2 cellular contexts compared by ENCODE assay signal in the genomic region with DNA sequence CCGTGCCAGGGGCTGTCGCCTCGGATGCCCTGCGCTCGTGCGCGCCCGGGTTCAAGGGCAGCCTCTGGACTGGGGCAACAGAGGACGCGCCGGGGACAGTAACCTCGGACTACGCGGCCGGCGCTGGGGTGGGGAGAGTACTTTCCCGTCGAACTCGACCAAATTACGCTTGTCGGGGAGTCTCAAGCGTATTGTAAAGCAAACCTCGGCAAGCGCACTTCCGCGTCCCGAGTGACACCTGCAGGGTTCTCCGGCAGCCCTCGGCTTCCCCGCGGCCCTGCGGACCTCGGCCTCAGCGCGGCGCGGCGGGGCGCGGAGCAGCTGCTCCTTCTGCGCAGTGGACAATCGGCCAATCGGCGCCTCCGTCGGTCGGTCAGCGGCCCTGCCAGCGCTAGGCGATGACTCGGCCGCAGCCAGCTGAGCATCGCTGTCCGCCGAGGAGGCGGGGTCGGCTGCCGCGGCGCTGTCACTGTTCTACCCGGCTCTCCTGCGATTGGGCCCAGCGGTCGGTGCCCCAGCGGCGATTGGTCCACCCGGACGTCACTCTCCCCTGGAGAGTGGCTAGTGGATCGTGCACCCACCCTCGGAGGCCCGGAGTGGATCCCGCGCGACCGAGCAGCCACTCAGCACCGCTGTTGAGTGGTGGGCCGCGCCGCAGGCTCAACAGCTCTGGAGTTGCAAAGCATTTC.
TF ChIP-seq lines count a peak whose summit lies in the region.

A gene with protein sequence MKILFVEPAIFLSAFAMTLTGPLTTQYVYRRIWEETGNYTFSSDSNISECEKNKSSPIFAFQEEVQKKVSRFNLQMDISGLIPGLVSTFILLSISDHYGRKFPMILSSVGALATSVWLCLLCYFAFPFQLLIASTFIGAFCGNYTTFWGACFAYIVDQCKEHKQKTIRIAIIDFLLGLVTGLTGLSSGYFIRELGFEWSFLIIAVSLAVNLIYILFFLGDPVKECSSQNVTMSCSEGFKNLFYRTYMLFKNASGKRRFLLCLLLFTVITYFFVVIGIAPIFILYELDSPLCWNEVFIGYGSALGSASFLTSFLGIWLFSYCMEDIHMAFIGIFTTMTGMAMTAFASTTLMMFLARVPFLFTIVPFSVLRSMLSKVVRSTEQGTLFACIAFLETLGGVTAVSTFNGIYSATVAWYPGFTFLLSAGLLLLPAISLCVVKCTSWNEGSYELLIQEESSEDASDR (minus strand): TSS at position 433 of the 689 bp plus-strand sequence. CDS start 972 bp downstream, outside the sequence.

TF ChIP-seq in liver, 16 proteins besides CTCF, POLR2A, EP300 and RAD21 (continued from another document):
- peak in 1 of 2 donors; percentile 8 for TF ChIP-seq EGR1 (IDR thresholded peaks at IDR 0.05; ENCODE audit: low read depth in 2 of 2)
- TF ChIP-seq, protein P1, sequence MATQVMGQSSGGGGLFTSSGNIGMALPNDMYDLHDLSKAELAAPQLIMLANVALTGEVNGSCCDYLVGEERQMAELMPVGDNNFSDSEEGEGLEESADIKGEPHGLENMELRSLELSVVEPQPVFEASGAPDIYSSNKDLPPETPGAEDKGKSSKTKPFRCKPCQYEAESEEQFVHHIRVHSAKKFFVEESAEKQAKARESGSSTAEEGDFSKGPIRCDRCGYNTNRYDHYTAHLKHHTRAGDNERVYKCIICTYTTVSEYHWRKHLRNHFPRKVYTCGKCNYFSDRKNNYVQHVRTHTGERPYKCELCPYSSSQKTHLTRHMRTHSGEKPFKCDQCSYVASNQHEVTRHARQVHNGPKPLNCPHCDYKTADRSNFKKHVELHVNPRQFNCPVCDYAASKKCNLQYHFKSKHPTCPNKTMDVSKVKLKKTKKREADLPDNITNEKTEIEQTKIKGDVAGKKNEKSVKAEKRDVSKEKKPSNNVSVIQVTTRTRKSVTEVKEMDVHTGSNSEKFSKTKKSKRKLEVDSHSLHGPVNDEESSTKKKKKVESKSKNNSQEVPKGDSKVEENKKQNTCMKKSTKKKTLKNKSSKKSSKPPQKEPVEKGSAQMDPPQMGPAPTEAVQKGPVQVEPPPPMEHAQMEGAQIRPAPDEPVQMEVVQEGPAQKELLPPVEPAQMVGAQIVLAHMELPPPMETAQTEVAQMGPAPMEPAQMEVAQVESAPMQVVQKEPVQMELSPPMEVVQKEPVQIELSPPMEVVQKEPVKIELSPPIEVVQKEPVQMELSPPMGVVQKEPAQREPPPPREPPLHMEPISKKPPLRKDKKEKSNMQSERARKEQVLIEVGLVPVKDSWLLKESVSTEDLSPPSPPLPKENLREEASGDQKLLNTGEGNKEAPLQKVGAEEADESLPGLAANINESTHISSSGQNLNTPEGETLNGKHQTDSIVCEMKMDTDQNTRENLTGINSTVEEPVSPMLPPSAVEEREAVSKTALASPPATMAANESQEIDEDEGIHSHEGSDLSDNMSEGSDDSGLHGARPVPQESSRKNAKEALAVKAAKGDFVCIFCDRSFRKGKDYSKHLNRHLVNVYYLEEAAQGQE (IDR thresholded peaks at IDR 0.05) = peak; percentile 41
- TF ChIP-seq NR2F2 (IDR thresholded peaks at IDR 0.05) = no peak
- peak in 1 of 2 donors; percentile 24 for TF ChIP-seq JUND (IDR thresholded peaks at IDR 0.05)
- peak in 1 of 2 donors; percentile 31 for TF ChIP-seq GABPA (IDR thresholded peaks at IDR 0.05 in 1 of 2, conservative IDR thresholded peaks at IDR 0.05 in 1 of 2)
- no peak for TF ChIP-seq FOXA2 (IDR thresholded peaks at IDR 0.05)
- TF ChIP-seq FOXA1 (IDR thresholded peaks at IDR 0.05) = peak; percentile 27
- peak; percentile 91 to 96 for TF ChIP-seq RXRA (IDR thresholded peaks at IDR 0.05)
- TF ChIP-seq, protein P2, sequence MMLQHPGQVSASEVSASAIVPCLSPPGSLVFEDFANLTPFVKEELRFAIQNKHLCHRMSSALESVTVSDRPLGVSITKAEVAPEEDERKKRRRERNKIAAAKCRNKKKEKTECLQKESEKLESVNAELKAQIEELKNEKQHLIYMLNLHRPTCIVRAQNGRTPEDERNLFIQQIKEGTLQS (IDR thresholded peaks at IDR 0.05) = no peak
- TF ChIP-seq, protein P3, sequence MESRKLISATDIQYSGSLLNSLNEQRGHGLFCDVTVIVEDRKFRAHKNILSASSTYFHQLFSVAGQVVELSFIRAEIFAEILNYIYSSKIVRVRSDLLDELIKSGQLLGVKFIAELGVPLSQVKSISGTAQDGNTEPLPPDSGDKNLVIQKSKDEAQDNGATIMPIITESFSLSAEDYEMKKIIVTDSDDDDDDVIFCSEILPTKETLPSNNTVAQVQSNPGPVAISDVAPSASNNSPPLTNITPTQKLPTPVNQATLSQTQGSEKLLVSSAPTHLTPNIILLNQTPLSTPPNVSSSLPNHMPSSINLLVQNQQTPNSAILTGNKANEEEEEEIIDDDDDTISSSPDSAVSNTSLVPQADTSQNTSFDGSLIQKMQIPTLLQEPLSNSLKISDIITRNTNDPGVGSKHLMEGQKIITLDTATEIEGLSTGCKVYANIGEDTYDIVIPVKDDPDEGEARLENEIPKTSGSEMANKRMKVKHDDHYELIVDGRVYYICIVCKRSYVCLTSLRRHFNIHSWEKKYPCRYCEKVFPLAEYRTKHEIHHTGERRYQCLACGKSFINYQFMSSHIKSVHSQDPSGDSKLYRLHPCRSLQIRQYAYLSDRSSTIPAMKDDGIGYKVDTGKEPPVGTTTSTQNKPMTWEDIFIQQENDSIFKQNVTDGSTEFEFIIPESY (IDR thresholded peaks at IDR 0.05) = peak; percentile 89
- TF ChIP-seq, protein P4, sequence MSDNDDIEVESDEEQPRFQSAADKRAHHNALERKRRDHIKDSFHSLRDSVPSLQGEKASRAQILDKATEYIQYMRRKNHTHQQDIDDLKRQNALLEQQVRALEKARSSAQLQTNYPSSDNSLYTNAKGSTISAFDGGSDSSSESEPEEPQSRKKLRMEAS (IDR thresholded peaks at IDR 0.05) = no peak
- TF ChIP-seq HNF4G (IDR thresholded peaks at IDR 0.05) = no peak
- TF ChIP-seq HNF4A (conservative IDR thresholded peaks at IDR 0.05) = peak; percentile 66 to 68
- peak; percentile 81 for TF ChIP-seq TAF1 (conservative IDR thresholded peaks at IDR 0.05)
- peak; percentile 92 for TF ChIP-seq SP1 (IDR thresholded peaks at IDR 0.05)

TF ChIP-seq in HepG2, 621 proteins besides CTCF, POLR2A, EP300 and RAD21 (continued from another document):
- TF ChIP-seq PTBP1 (IDR thresholded peaks at IDR 0.05; ENCODE audit: low read depth, low read length, poor library complexity, severe bottlenecking) = no peak
- TF ChIP-seq, protein P5, sequence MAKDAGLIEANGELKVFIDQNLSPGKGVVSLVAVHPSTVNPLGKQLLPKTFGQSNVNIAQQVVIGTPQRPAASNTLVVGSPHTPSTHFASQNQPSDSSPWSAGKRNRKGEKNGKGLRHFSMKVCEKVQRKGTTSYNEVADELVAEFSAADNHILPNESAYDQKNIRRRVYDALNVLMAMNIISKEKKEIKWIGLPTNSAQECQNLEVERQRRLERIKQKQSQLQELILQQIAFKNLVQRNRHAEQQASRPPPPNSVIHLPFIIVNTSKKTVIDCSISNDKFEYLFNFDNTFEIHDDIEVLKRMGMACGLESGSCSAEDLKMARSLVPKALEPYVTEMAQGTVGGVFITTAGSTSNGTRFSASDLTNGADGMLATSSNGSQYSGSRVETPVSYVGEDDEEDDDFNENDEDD (CRISPR knock-in tag; IDR thresholded peaks at IDR 0.05; ENCODE audit: borderline replicate concordance) = no peak
- TF ChIP-seq, protein P6, sequence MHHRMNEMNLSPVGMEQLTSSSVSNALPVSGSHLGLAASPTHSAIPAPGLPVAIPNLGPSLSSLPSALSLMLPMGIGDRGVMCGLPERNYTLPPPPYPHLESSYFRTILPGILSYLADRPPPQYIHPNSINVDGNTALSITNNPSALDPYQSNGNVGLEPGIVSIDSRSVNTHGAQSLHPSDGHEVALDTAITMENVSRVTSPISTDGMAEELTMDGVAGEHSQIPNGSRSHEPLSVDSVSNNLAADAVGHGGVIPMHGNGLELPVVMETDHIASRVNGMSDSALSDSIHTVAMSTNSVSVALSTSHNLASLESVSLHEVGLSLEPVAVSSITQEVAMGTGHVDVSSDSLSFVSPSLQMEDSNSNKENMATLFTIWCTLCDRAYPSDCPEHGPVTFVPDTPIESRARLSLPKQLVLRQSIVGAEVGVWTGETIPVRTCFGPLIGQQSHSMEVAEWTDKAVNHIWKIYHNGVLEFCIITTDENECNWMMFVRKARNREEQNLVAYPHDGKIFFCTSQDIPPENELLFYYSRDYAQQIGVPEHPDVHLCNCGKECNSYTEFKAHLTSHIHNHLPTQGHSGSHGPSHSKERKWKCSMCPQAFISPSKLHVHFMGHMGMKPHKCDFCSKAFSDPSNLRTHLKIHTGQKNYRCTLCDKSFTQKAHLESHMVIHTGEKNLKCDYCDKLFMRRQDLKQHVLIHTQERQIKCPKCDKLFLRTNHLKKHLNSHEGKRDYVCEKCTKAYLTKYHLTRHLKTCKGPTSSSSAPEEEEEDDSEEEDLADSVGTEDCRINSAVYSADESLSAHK (CRISPR knock-in tag; IDR thresholded peaks at IDR 0.05; ENCODE audit: borderline replicate concordance) = no peak
- TF ChIP-seq TAF15 (IDR thresholded peaks at IDR 0.05; ENCODE audit: low read depth, low read length, poor library complexity, severe bottlenecking) = no peak
- no peak for TF ChIP-seq SPEN (CRISPR knock-in tag; IDR thresholded peaks at IDR 0.05; ENCODE audit: low read depth)
- TF ChIP-seq ZNF782 (CRISPR knock-in tag; IDR thresholded peaks at IDR 0.05; ENCODE audit: borderline replicate concordance) = no peak
- no peak for TF ChIP-seq SP1 (IDR thresholded peaks at IDR 0.05)
- TF ChIP-seq SP1 (CRISPR knock-in tag; IDR thresholded peaks at IDR 0.05) = no peak
- TF ChIP-seq ZNF24 (IDR thresholded peaks at IDR 0.05) = no peak
- TF ChIP-seq, protein P7, sequence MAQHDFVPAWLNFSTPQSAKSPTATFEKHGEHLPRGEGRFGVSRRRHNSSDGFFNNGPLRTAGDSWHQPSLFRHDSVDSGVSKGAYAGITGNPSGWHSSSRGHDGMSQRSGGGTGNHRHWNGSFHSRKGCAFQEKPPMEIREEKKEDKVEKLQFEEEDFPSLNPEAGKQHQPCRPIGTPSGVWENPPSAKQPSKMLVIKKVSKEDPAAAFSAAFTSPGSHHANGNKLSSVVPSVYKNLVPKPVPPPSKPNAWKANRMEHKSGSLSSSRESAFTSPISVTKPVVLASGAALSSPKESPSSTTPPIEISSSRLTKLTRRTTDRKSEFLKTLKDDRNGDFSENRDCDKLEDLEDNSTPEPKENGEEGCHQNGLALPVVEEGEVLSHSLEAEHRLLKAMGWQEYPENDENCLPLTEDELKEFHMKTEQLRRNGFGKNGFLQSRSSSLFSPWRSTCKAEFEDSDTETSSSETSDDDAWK (CRISPR knock-in tag; IDR thresholded peaks at IDR 0.05) = no peak
- TF ChIP-seq ZNF703 (CRISPR knock-in tag; IDR thresholded peaks at IDR 0.05; ENCODE audit: borderline replicate concordance) = no peak
- no peak for TF ChIP-seq SP140L (CRISPR knock-in tag; IDR thresholded peaks at IDR 0.05; ENCODE audit: borderline replicate concordance)
- TF ChIP-seq TARDBP (CRISPR knock-in tag; IDR thresholded peaks at IDR 0.05) = no peak
- no peak for TF ChIP-seq NFE2L1 (CRISPR knock-in tag; IDR thresholded peaks at IDR 0.05; ENCODE audit: borderline replicate concordance)
- TF ChIP-seq ZNF652 (CRISPR knock-in tag; IDR thresholded peaks at IDR 0.05; ENCODE audit: borderline replicate concordance, low read depth) = no peak
- TF ChIP-seq MATR3 (CRISPR knock-in tag; IDR thresholded peaks at IDR 0.05) = no peak
- no peak for TF ChIP-seq NCOA1 (CRISPR knock-in tag; IDR thresholded peaks at IDR 0.05)
